Comparison of ENCODE assay signal across 3 cellular contexts in the genomic region with DNA sequence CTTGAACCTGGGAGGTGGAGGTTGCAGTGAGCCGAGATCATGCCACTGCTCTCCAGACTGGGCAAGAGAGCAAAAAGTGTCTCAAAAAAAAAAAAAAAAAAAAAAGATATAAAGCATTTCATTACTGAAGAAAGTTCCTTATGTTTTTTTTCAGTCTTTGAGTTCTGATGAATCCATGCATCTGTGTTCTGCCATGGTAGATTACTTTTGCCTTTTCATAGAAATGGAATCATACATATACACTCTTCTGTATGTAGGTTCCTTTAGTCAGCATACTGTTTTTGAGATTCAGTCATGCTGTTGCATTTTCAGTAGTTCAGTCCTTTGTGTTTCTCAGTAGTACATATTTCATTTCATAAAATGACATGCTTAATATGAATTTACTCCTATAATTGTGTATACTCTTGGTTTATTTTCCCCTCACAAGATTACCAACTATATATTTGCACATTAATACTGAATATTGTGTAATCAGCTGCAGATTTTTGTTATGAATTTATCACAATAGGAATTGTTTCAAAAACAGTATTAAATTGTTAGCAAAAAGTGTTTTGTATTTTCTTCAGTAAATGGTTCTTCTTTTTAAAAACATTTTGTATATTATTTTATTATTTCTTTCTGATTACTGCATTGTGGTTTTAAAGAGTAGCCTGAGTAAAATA.
TF ChIP-seq lines count a peak whose summit lies in the region.

No MANE protein-coding gene starts in this region.

TF ChIP-seq in HepG2, 621 proteins besides CTCF, POLR2A, EP300 and RAD21:
- TF ChIP-seq, protein P1, sequence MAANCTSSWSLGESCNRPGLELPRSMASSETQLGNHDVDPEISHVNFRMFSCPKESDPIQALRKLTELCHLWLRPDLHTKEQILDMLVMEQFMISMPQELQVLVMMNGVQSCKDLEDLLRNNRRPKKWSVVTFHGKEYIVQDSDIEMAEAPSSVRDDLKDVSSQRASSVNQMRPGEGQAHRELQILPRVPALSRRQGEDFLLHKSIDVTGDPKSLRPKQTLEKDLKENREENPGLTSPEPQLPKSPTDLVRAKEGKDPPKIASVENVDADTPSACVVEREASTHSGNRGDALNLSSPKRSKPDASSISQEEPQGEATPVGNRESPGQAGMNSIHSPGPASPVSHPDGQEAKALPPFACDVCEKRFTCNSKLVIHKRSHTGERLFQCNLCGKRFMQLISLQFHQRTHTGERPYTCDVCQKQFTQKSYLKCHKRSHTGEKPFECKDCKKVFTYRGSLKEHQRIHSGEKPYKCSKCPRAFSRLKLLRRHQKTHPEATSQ (CRISPR knock-in tag; IDR thresholded peaks at IDR 0.05; ENCODE audit: borderline replicate concordance): no peak
- TF ChIP-seq CEBPB (IDR thresholded peaks at IDR 0.05; ENCODE audit: borderline replicate concordance, low read depth, low read length): peak; percentile 14; the same call in 1 of the 2 replicates
TF ChIP-seq in HepG2: peak in this region for 1.

TF ChIP-seq in IMR-90, 13 proteins besides CTCF, POLR2A, EP300 and RAD21:
- 0 out of 2 replicates have a peak, but pooled peaks have one; percentile 11 for TF ChIP-seq CEBPB (IDR thresholded peaks at IDR 0.05; ENCODE audit: low read depth, low read length)
- TF ChIP-seq, protein P2, sequence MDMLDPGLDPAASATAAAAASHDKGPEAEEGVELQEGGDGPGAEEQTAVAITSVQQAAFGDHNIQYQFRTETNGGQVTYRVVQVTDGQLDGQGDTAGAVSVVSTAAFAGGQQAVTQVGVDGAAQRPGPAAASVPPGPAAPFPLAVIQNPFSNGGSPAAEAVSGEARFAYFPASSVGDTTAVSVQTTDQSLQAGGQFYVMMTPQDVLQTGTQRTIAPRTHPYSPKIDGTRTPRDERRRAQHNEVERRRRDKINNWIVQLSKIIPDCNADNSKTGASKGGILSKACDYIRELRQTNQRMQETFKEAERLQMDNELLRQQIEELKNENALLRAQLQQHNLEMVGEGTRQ (IDR thresholded peaks at IDR 0.05; ENCODE audit: low read depth, low read length): no peak
- TF ChIP-seq RFX5 (IDR thresholded peaks at IDR 0.05; ENCODE audit: low read depth, low read length): no peak
TF ChIP-seq in IMR-90: peak in this region for 1.

TF ChIP-seq in K562, 482 proteins besides CTCF, POLR2A, EP300 and RAD21:
- TF ChIP-seq CEBPB (tag; IDR thresholded peaks at IDR 0.05) (peak; percentile 70), CEBPG (CRISPR knock-in tag; IDR thresholded peaks at IDR 0.05) (no peak), CEBPG (tag; conservative IDR thresholded peaks at IDR 0.05 in 1 of 2, IDR thresholded peaks at IDR 0.05 in 1 of 2) (peak; percentile 40 to 71; a peak in 3 of 4 replicates), ZNF175 (CRISPR knock-in tag; IDR thresholded peaks at IDR 0.05; ENCODE audit: low read depth) (no peak)
- TF ChIP-seq, protein P3, sequence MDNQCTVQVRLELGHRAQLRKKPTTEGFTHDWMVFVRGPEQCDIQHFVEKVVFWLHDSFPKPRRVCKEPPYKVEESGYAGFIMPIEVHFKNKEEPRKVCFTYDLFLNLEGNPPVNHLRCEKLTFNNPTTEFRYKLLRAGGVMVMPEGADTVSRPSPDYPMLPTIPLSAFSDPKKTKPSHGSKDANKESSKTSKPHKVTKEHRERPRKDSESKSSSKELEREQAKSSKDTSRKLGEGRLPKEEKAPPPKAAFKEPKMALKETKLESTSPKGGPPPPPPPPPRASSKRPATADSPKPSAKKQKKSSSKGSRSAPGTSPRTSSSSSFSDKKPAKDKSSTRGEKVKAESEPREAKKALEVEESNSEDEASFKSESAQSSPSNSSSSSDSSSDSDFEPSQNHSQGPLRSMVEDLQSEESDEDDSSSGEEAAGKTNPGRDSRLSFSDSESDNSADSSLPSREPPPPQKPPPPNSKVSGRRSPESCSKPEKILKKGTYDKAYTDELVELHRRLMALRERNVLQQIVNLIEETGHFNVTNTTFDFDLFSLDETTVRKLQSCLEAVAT (IDR thresholded peaks at IDR 0.05): peak in 1 of 2 experiments; percentile 42; a peak in 1 of 4 replicates
